22 cellular contexts compared by ENCODE assay signal in the genomic region with DNA sequence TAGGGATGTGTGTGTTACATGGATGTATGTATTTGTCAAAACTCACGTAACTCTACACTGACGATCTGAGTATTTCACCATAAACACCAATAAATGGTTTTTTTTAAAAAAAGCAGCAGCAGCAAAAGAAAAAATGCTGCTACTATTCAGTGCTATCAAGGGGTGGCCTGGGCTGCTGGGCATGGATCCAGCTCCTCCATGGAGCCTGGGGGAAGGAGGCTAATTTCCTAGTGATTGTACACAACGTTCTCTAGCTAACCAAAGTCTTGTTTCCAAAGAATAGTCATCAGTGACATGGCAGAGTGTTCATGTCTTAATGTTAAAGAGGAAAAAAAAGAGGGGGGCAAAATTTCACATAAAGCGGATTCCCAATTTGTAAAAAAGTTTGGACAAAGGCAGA. TPM values are rescaled to one million over a fixed set of nuclear protein-coding genes. Genes with fewer than 3 reads are reported as not detected.
DNase-seq lines count a peak whose midpoint lies in the region; ATAC-seq and TF ChIP-seq lines count a peak whose summit lies in the region.
"Had no signal": no experiment of that assay in that cellular context is flagged by ENCODE, and none has a peak within 500 bp of the region (broad histone marks: within the 10 kb centered on the region; RNA-seq: fewer than 3 reads in every experiment).

No MANE protein-coding gene starts in this region.

- no peaks in the 10 kb centered on the region for H3K9me3 ChIP-seq in Karpas-422 (ENCODE audit: low read length)
- H3K9me3 ChIP-seq: A549, Caco-2, MG63, SJSA1 had no signal

- no peak for ATAC-seq in HG03108 (IDR thresholded peaks at IDR 0.05; ENCODE audit: unreplicated experiment)
- ATAC-seq: A549; CD8-positive, alpha-beta T cell; HepG2 had no signal

- peaks cover 70% of the 10 kb centered on the region for H3K4me1 ChIP-seq in Karpas-422 (ENCODE audit: low read length)
- H3K4me1 ChIP-seq: A549, Caco-2, SJSA1 had no signal

- H3K79me2 ChIP-seq in Karpas-422 (ENCODE audit: low read length), result peaks cover 17% of the 10 kb centered on the region

- no peaks in the 10 kb centered on the region for H3K4me1 Mint-ChIP-seq in osteocyte (ENCODE audit: unreplicated experiment)

- no peak overlapping the region for H3K4me2 ChIP-seq in Karpas-422 (ENCODE audit: low read depth, low read length, poor library complexity, severe bottlenecking)
- H3K4me2 ChIP-seq: A549 had no signal

- H3K27me3 Mint-ChIP-seq in osteocyte (ENCODE audit: unreplicated experiment), result no peaks in the 10 kb centered on the region

- H4K20me1 ChIP-seq in Karpas-422 (ENCODE audit: insufficient read depth, low read depth, low read length), result no peaks in the 10 kb centered on the region

- peaks cover 20% of the 10 kb centered on the region for H3K36me3 Mint-ChIP-seq in osteocyte (ENCODE audit: unreplicated experiment)

- no peaks in the 10 kb centered on the region for H3K27me3 ChIP-seq in Karpas-422 (ENCODE audit: low read length)
- H3K27me3 ChIP-seq: MG63, SJSA1 had no signal

- no peak overlapping the region for H3K9ac ChIP-seq in Karpas-422 (ENCODE audit: low read length)

- no peak overlapping the region for H3K4me3 Mint-ChIP-seq in osteocyte (ENCODE audit: unreplicated experiment)
- H3K4me3 Mint-ChIP-seq: CD8-positive, alpha-beta T cell had no signal

- H3K4me3 ChIP-seq in Karpas-422 (ENCODE audit: low read length) (no peak overlapping the region), choroid plexus epithelial cell (ENCODE audit: low read depth, low read length) (no peak overlapping the region)
- H3K4me3 ChIP-seq: A549, MG63, SJSA1 had no signal

- TF ChIP-seq CTCF in choroid plexus epithelial cell (conservative IDR thresholded peaks at IDR 0.05; ENCODE audit: low read depth, low read length) (no peak), osteocyte (IDR thresholded peaks at IDR 0.05) (no peak)

- peaks cover 39% of the 10 kb centered on the region for H3K36me3 ChIP-seq in Karpas-422 (ENCODE audit: insufficient read depth, low read length)
- H3K36me3 ChIP-seq: MG63, SJSA1 had no signal

- peak; percentile 36 for DNase-seq in Ammon's horn (ENCODE audit: low spot score)
- DNase-seq in Karpas-422, result no peak
- peak; percentile 43 for DNase-seq in choroid plexus epithelial cell (ENCODE audit: low read depth)
- DNase-seq in osteocyte (ENCODE audit: extremely low spot score, unreplicated experiment), result peak; percentile 21
- no peak for DNase-seq in GM19240 (ENCODE audit: insufficient read length, low spot score)
- DNase-seq in NK-92 treated with Interleukin-12 subunit alpha and Interleukin-12 subunit beta, amount 100 ng/mL, for 24 hours (lab: John Stamatoyannopoulos, UW), result no peak
- DNase-seq: AML-193; Caco-2; CD8-positive, alpha-beta T cell; DMS79; H7; NCI-H2029; NCI-H446; NCI-H524 treated with DMSO at 0.1 percent for 48 hours; NCI-H774; Right ventricle myocardium superior; RPMI8226 had no signal

- H2AFZ ChIP-seq in Karpas-422 (ENCODE audit: low read length), result no peak overlapping the region

- no peaks in the 10 kb centered on the region for H3K9me2 ChIP-seq in Karpas-422 (replicated peaks; ENCODE audit: insufficient read depth, low read length)

- peak overlapping the region; percentile 96 for H3K27ac ChIP-seq in Karpas-422 (ENCODE audit: low read length)
- H3K27ac ChIP-seq: A549, SJSA1 had no signal

- H3K27ac Mint-ChIP-seq in osteocyte (ENCODE audit: unreplicated experiment), result no peak overlapping the region
- H3K27ac Mint-ChIP-seq: CD8-positive, alpha-beta T cell had no signal

- H3K9me3 Mint-ChIP-seq in osteocyte (ENCODE audit: unreplicated experiment), result no peaks in the 10 kb centered on the region
- H3K9me3 Mint-ChIP-seq: CD8-positive, alpha-beta T cell had no signal

RNA-seq across cellular contexts. Expression of gene POMGNT2, which starts 29.0 kb away (rescaled TPM):
- 59.3 and 70.7 TPM in 2 replicates for total RNA-seq in Karpas-422 (2014; rRNA removed; shearing (Covaris generic); ENCODE audit: low replicate concordance)
- total RNA-seq in osteocyte, result 16.1 and 18.5 TPM in 2 replicates

Comparison
In these comparisons a context has a peak if more than half of its experiments do, and no peak if none do; other contexts are left out.
1. DNase-seq: peak in Ammon's horn (single experiment), choroid plexus epithelial cell (single experiment) and osteocyte (single experiment); none in Karpas-422 (single experiment), GM19240 (single experiment) and NK-92 treated with Interleukin-12 subunit alpha and Interleukin-12 subunit beta, amount 100 ng/mL, for 24 hours (single experiment).